In genomic region chr1:7228252-7228961, GRCh38 we compare ENCODE assay signal across 12 cellular contexts.
"Had no signal": no experiment of that assay in that cellular context is flagged by ENCODE, and none has a peak within 500 bp of the region (broad histone marks: within the 10 kb centered on the region; RNA-seq: fewer than 3 reads in every experiment).

No MANE protein-coding gene starts in this region.

- ATAC-seq: T-helper 17 cell had no signal

- DNase-seq: activated CD4-positive, CD25-positive, alpha-beta regulatory T cell; activated effector memory CD4-positive, alpha-beta T cell treated with Interleukin-2 at 50 U/mL for 16 hours; activated T-cell treated with anti-CD3 and anti-CD28 coated beads, Interleukin-2, amount 50 U/mL, for 24 hours; brain microvascular endothelial cell; erythroblast; left ventricle myocardium inferior; mesenchymal stem cell; T-helper 17 cell; tibial artery had no signal

- H3K4me3 ChIP-seq: hepatocyte, left ventricle myocardium inferior, neural progenitor cell, tibial artery had no signal

- H3K27me3 ChIP-seq: brain microvascular endothelial cell, hepatocyte, neural progenitor cell had no signal

- H3K36me3 ChIP-seq: brain microvascular endothelial cell, left ventricle myocardium inferior, neural progenitor cell, tibial artery had no signal

- H3K9ac ChIP-seq: neural progenitor cell, parathyroid adenoma had no signal

- H3K9me3 ChIP-seq: left ventricle myocardium inferior, tibial artery had no signal

- H3K27ac ChIP-seq: brain microvascular endothelial cell, hepatocyte, left ventricle myocardium inferior, neural progenitor cell, parathyroid adenoma, tibial artery had no signal

- H3K4me1 ChIP-seq: left ventricle myocardium inferior, parathyroid adenoma, tibial artery had no signal
